Comparison of ENCODE assay signal across 28 cellular contexts in genomic region chr15:45225506-45226273, GRCh38. TPM values are rescaled to one million over a fixed set of nuclear protein-coding genes. Genes with fewer than 3 reads are reported as not detected.
DNase-seq lines count a peak whose midpoint lies in the region; ATAC-seq, FAIRE-seq and TF ChIP-seq lines count a peak whose summit lies in the region.
"Had no signal": no experiment of that assay in that cellular context is flagged by ENCODE, and none has a peak within 500 bp of the region (broad histone marks: within the 10 kb centered on the region; RNA-seq: fewer than 3 reads in every experiment).

No MANE protein-coding gene starts in this region.

- TF ChIP-seq POLR2A in K562 (conservative IDR thresholded peaks at IDR 0.05) = no peak

- H3K79me2 ChIP-seq in K562 (ENCODE audit: control insufficient read depth, insufficient read depth, low read length) = no peaks in the 10 kb centered on the region

- H4K20me1 ChIP-seq in K562 (replicated peaks; ENCODE audit: control insufficient read depth, insufficient read depth, low read length) = no peaks in the 10 kb centered on the region

- no TSS peak for BruUV-seq in K562 (replicated peaks; lab: Mats Ljungman, UMichigan)

- peak; percentile 68 for FAIRE-seq in K562 (lab: Jason Lieb, UNC)
- FAIRE-seq: D721Med, GM12891 had no signal

- POLR2A ChIA-PET in K562 (lab: Yijun Ruan, JAX) = interaction anchor here (0.6 kb wide), 1 partner anchor 13 kb away, joined by 3 read pairs; no protein-coding TSS in a partner anchor

- ATAC-seq in K562 (peak; percentile 96), psoas muscle (no peak)
- ATAC-seq in stimulated activated naive B cell treated with anti-CD40 and anti-IgM and Interleukin-4, amounts not matched to agents 10 μg/mL and 1 μg/mL and 100 μg/mL, for 72 hours (replicated peaks) = no peak
- ATAC-seq: T-cell had no signal

- no peaks in the 10 kb centered on the region for H3K4me1 Mint-ChIP-seq in stimulated activated naive B cell treated with anti-CD40 and anti-IgM and Interleukin-4, amounts not matched to agents 10 μg/mL and 1 μg/mL and 100 μg/mL, for 72 hours
- H3K4me1 Mint-ChIP-seq: brain, CD14-positive monocyte, T-cell had no signal

- H3K36me3 ChIP-seq in K562 (ENCODE audit: control insufficient read depth, insufficient read depth, low read length) (no peaks in the 10 kb centered on the region), psoas muscle (ENCODE audit: insufficient read depth in 1 of 2, low read depth in 1 of 2) (no peaks in the 10 kb centered on the region)
- H3K36me3 ChIP-seq: esophagus squamous epithelium, vagina had no signal

- peaks cover 38 to 59% of the 10 kb centered on the region in 2 donors for H3K27me3 Mint-ChIP-seq in stimulated activated naive B cell treated with anti-CD40 and anti-IgM and Interleukin-4, amounts not matched to agents 10 μg/mL and 1 μg/mL and 100 μg/mL, for 72 hours

- H3K9me3 ChIP-seq in K562 (replicated peaks; ENCODE audit: control insufficient read depth, insufficient read depth, low read depth, low read length) = no peaks in the 10 kb centered on the region
- no peaks in the 10 kb centered on the region for H3K9me3 ChIP-seq in psoas muscle
- H3K9me3 ChIP-seq: esophagus squamous epithelium, testis, vagina had no signal

- WGBS in K562 (ENCODE audit: insufficient coverage, low coverage, missing lambda C conversion rate) = 8% methylated on average over 9 of the region's 11 CpGs
- WGBS in psoas muscle, 3 donors = 66 to 72% (median 69%) methylated on average over 11 of the region's 11 CpGs

- peak overlapping the region; percentile 26; the same call in 1 of the 2 replicates for H2AFZ ChIP-seq in K562 (ENCODE audit: low read depth, low read length)

- no peak; a peak in 1 of 4 replicates for TF ChIP-seq RAD21 in K562 (CRISPR knock-in tag; conservative IDR thresholded peaks at IDR 0.05 in 1 of 2, IDR thresholded peaks at IDR 0.05 in 1 of 2)

- H3K27ac ChIP-seq in 22Rv1 = no peak overlapping the region
- H3K27ac ChIP-seq in K562 (ENCODE audit: extremely low read depth, low read depth, low read length) = peak overlapping the region; percentile 26; the same call in 1 of the 3 replicates
- no peak overlapping the region for H3K27ac ChIP-seq in psoas muscle
- H3K27ac ChIP-seq: esophagus squamous epithelium, testis, vagina had no signal

- H3K27me3 ChIP-seq in K562 (ENCODE audit: control insufficient read depth in 2 of 2, insufficient read depth in 2 of 2, low read length in 2 of 2) (peaks cover 0 to 3% of the 10 kb centered on the region in 2 experiments; a peak in 1 of 5 replicates), psoas muscle (ENCODE audit: insufficient read depth in 3 of 3, low read length in 2 of 3) (no peaks in the 10 kb centered on the region)
- H3K27me3 ChIP-seq: testis, vagina had no signal

- 0 out of 2 replicates have a peak, but pooled peaks have one; percentile 40 for TF ChIP-seq EP300 in K562 (IDR thresholded peaks at IDR 0.05; ENCODE audit: low read length)

- DNase-seq in GM10266 (ENCODE audit: extremely low spot score) (no peak), NCI-H82 treated with DMSO at 0.1 percent for 48 hours (lab: John Stamatoyannopoulos, UW; ENCODE audit: unreplicated experiment) (peak; percentile 68), K562 (ENCODE audit: extremely low read depth in 1 of 4, low spot score in 3 of 4) (peak in 2 of 4 experiments; percentile 41 to 79), NCI-H2029 (lab: John Stamatoyannopoulos, UW) (no peak), psoas muscle (no peak), NCI-H446 (lab: John Stamatoyannopoulos, UW) (no peak)
- no peak for DNase-seq in stimulated activated naive B cell treated with anti-CD40 and anti-IgM and Interleukin-4, amounts not matched to agents 10 μg/mL and 1 μg/mL and 100 μg/mL, for 72 hours
- DNase-seq: activated CD4-positive, alpha-beta T cell treated with anti-CD3 and anti-CD28 coated beads, Interleukin-2, amount 50 U/mL, for 4 hours; activated effector memory CD4-positive, alpha-beta T cell treated with Interleukin-2 at 50 U/mL for 16 hours; effector memory CD4-positive, alpha-beta T cell; esophagus squamous epithelium; GDM1; NCI-H1436; NCI-H526 treated with DMSO at 0.1 percent for 48 hours; nucleus accumbens; stimulated activated CD4-positive, alpha-beta T cell treated with anti-CD3 and anti-CD28 coated beads, Interleukin-2, amount 100 ng/mL, for 48 hours; stimulated activated naive CD4-positive, alpha-beta T cell; T-cell; testis had no signal

- TF ChIP-seq CTCF in 22Rv1 (IDR thresholded peaks at IDR 0.05) = peak; percentile 24; the same call in 1 of the 2 replicates
- TF ChIP-seq CTCF in GM10266 (IDR thresholded peaks at IDR 0.05; ENCODE audit: control insufficient read depth, insufficient read depth, low read depth, missing control alignments) = peak; percentile 9
- peak; percentile 37 to 52 (median 47); a peak in 5 of 6 replicates for TF ChIP-seq CTCF in K562 (IDR thresholded peaks at IDR 0.05 in 2 of 3, conservative IDR thresholded peaks at IDR 0.05 in 1 of 3; ENCODE audit: insufficient read depth in 2 of 3, low read depth in 1 of 3, low read length in 3 of 3)
- no peak for TF ChIP-seq CTCF in psoas muscle (IDR thresholded peaks at IDR 0.05)

- H3K4me3 ChIP-seq in K562 = no peak overlapping the region
- H3K4me3 ChIP-seq in psoas muscle = no peak overlapping the region
- H3K4me3 ChIP-seq: esophagus squamous epithelium, smooth muscle cell, testis, vagina had no signal

- in situ Hi-C loops in K562 (cut with MboI) = no loop called here

- peaks cover 0 to 2% of the 10 kb centered on the region in 2 donors for H3K36me3 Mint-ChIP-seq in stimulated activated naive B cell treated with anti-CD40 and anti-IgM and Interleukin-4, amounts not matched to agents 10 μg/mL and 1 μg/mL and 100 μg/mL, for 72 hours
- H3K36me3 Mint-ChIP-seq: brain, CD14-positive monocyte, T-cell had no signal

- H3K9ac ChIP-seq in K562 (ENCODE audit: insufficient read depth in 1 of 2, low read depth in 2 of 2, low read length in 2 of 2) = no peak overlapping the region

- intact Hi-C loops in K562 (cut with micrococcal nuclease) = no loop called here
- intact Hi-C loops in psoas muscle (cut with DNase I) = no loop called here

- H3K27ac Mint-ChIP-seq in stimulated activated naive B cell treated with anti-CD40 and anti-IgM and Interleukin-4, amounts not matched to agents 10 μg/mL and 1 μg/mL and 100 μg/mL, for 72 hours = no peak overlapping the region
- H3K27ac Mint-ChIP-seq: brain, CD14-positive monocyte, T-cell had no signal

- peak overlapping the region; percentile 6; the same call in 1 of the 2 replicates for H3K4me2 ChIP-seq in K562 (ENCODE audit: insufficient read depth, low read length)
- H3K4me2 ChIP-seq: smooth muscle cell had no signal

- peaks cover 0 to 8% of the 10 kb centered on the region in 2 experiments; a peak in 3 of 5 replicates for H3K4me1 ChIP-seq in K562 (replicated peaks in 1 of 2; ENCODE audit: control insufficient read depth in 2 of 2, insufficient read depth in 2 of 2, low read length in 2 of 2)
- no peaks in the 10 kb centered on the region for H3K4me1 ChIP-seq in psoas muscle
- H3K4me1 ChIP-seq: esophagus squamous epithelium, testis, vagina had no signal

- H3K9me1 ChIP-seq in K562 (ENCODE audit: control insufficient read depth, insufficient read depth, low read length) = no peaks in the 10 kb centered on the region

- H3K9me3 Mint-ChIP-seq in stimulated activated naive B cell treated with anti-CD40 and anti-IgM and Interleukin-4, amounts not matched to agents 10 μg/mL and 1 μg/mL and 100 μg/mL, for 72 hours = no peaks in the 10 kb centered on the region
- H3K9me3 Mint-ChIP-seq: brain, T-cell had no signal

- CTCF ChIA-PET in K562 (lab: Yijun Ruan, JAX; ENCODE audit: low intra/inter-chr PET ratio) = no interaction called here

- H3K4me3 Mint-ChIP-seq in stimulated activated naive B cell treated with anti-CD40 and anti-IgM and Interleukin-4, amounts not matched to agents 10 μg/mL and 1 μg/mL and 100 μg/mL, for 72 hours = no peak overlapping the region
- H3K4me3 Mint-ChIP-seq: brain, CD14-positive monocyte, T-cell had no signal

RNA-seq across cellular contexts. Expression of gene SLC28A2, which starts 26.3 kb away (rescaled TPM):
- not detected in 2 replicates for total RNA-seq in K562 (2011; cell fraction: chromatin; rRNA removed; ENCODE audit: low replicate concordance)
- not detected in 2 replicates for total RNA-seq in K562 (2011; cell fraction: nucleolus; rRNA removed)
- total RNA-seq in K562 (2011; cell fraction: nucleoplasm; rRNA removed) = not detected in 2 replicates
- total RNA-seq in K562 (2014; rRNA removed) (not detected in 2 replicates), K562 (2014; rRNA removed; fragmentation: Illumina TruSeq; extraction: Trizol) (not detected in 2 replicates), K562 (2015; rRNA removed; fragmentation: Illumina TruSeq; extraction: Trizol) (not detected in 2 replicates), K562 (2021) (not detected in 2 replicates), psoas muscle (not detected)
- polyA plus RNA-seq in K562 (2011; rRNA removed) (not detected in 2 replicates), K562 (2014; fragmentation: Illumina TruSeq; extraction: Trizol) (not detected in 2 replicates), K562 (2014; fragmentation: Nextera tagmentation; extraction: Ambion mirVana) (under 1 TPM; 0.03 to 0.04 TPM), K562 (2014; rRNA removed) (not detected in 2 replicates), psoas muscle (under 1 TPM in 1 of 3 donors, not detected in 2; 0.01 TPM)
- not detected in 2 replicates for polyA plus RNA-seq in K562 (2011; cell fraction: cytosol; rRNA removed)
- polyA plus RNA-seq in K562 (2011; cell fraction: nucleus; rRNA removed) = not detected in 2 replicates
- 0.06 and 0.07 TPM in 2 replicates for polyA plus RNA-seq in K562 (2012)
- not detected in 2 replicates for polyA minus RNA-seq in K562 (2011; rRNA and poly(A)+ RNA removed)
- not detected in 2 replicates for polyA minus RNA-seq in K562 (2011; cell fraction: cytosol; rRNA and poly(A)+ RNA removed)
- polyA minus RNA-seq in K562 (2011; cell fraction: nucleus; rRNA and poly(A)+ RNA removed) = not detected in 2 replicates
- total RNA-seq: esophagus squamous epithelium, M059J, smooth muscle cell, T-cell, vagina had no signal
- polyA plus RNA-seq: AG04450, CD14-positive monocyte, smooth muscle cell had no signal

RNA-seq across cellular contexts. Expression of gene SHF, which starts 37.9 kb away (rescaled TPM):
- 3.0 and 6.7 TPM in 2 replicates for total RNA-seq in K562 (2011; cell fraction: chromatin; rRNA removed; ENCODE audit: low replicate concordance)
- 1.7 and 5.3 TPM in 2 replicates for total RNA-seq in K562 (2011; cell fraction: nucleolus; rRNA removed)
- 2.5 and 6.9 TPM in 2 replicates for total RNA-seq in K562 (2011; cell fraction: nucleoplasm; rRNA removed)
- total RNA-seq in K562 (2014; rRNA removed) (0.54 and 1.1 TPM in 2 replicates), K562 (2014; rRNA removed; fragmentation: Illumina TruSeq; extraction: Trizol) (0.51 and 0.80 TPM in 2 replicates), K562 (2015; rRNA removed; fragmentation: Illumina TruSeq; extraction: Trizol) (0.62 and 0.68 TPM in 2 replicates), K562 (2021) (1.3 and 1.4 TPM in 2 replicates), psoas muscle (1 to 10 TPM; 1.4 to 4.0 (median 2.1) TPM)
- polyA plus RNA-seq in K562 (2011; rRNA removed) (0.74 and 2.2 TPM in 2 replicates), K562 (2014; fragmentation: Illumina TruSeq; extraction: Trizol) (0.95 and 1.2 TPM in 2 replicates), K562 (2014; fragmentation: Nextera tagmentation; extraction: Ambion mirVana) (not detected), K562 (2014; rRNA removed) (0.66 and 0.85 TPM in 2 replicates), psoas muscle (1 to 10 TPM in 2 of 3 donors, under 1 TPM in 1; 0.73 to 2.0 (median 1.7) TPM)
- polyA plus RNA-seq in K562 (2011; cell fraction: cytosol; rRNA removed) = 0.65 and 2.4 TPM in 2 replicates
- 1.4 and 4.0 TPM in 2 replicates for polyA plus RNA-seq in K562 (2011; cell fraction: nucleus; rRNA removed)
- 1.2 and 1.5 TPM in 2 replicates for polyA plus RNA-seq in K562 (2012)
- 0.36 and 2.0 TPM in 2 replicates for polyA minus RNA-seq in K562 (2011; rRNA and poly(A)+ RNA removed)
- 1.5 and 2.7 TPM in 2 replicates for polyA minus RNA-seq in K562 (2011; cell fraction: cytosol; rRNA and poly(A)+ RNA removed)
- polyA minus RNA-seq in K562 (2011; cell fraction: nucleus; rRNA and poly(A)+ RNA removed) = 3.0 and 4.2 TPM in 2 replicates
